22 cellular contexts compared by ENCODE assay signal in genomic region chr10:65544756-65545155, GRCh38.
"Had no signal": no experiment of that assay in that cellular context is flagged by ENCODE, and none has a peak within 500 bp of the region (broad histone marks: within the 10 kb centered on the region; RNA-seq: fewer than 3 reads in every experiment).

No MANE protein-coding gene starts in this region.

- FAIRE-seq: RCC 7860 had no signal

- H3K4me3 ChIP-seq: MG63, SJSA1, SK-N-MC had no signal

- DNase-seq: IMR-90, Karpas-422, KG1, MG63, NCI-H1092 treated with DMSO at 0.1 percent for 48 hours, NCI-H1436, NCI-H187, NCI-H2029, NCI-H2081 treated with DMSO at 0.1 percent for 48 hours, NCI-H2171, NCI-H226, NCI-H446, NCI-H510A, NCI-H524 treated with DMSO at 0.1 percent for 48 hours, NCI-H69, NCI-H774, Right ventricle myocardium superior, RPMI8226, SIG-M5 had no signal
